18 cellular contexts compared by ENCODE assay signal in the genomic region with DNA sequence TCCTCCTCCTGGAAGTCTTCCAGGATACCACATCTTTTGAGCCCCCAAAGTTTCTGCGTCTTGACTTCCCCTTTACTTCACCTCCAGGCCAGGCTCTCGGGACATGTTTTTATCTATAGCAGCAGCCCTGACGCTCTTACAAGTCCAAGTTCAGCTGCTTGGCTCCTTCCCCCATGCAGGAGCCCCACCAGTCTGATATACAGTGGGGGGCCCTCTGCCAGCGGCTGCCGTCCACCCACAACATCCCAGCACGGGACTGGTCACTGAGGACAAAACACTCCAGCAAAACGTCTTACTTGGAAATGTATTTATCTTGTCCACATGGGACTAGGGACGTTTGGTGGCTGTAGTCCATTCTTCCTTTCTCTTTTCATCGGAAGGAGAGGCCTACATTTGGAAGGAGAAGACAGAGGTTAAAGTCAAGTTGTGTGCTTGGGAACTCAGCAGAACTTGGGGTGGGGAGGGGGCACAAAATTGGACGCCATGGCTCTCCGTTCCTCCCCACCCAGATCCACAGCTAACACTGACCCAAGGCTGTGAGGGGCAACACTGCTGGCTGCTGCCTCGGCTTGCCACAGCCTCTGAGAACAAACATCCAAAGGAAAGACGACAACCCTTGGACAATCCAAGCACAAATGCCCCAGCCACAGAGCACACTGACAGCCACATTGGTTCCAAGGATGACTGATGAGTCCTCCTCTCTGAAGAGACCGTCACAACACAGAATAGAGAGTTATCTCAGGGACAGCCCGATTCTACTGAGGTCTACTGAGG. TPM values are rescaled to one million over a fixed set of nuclear protein-coding genes. Genes with fewer than 3 reads are reported as not detected.
DNase-seq lines count a peak whose midpoint lies in the region; ATAC-seq, FAIRE-seq and TF ChIP-seq lines count a peak whose summit lies in the region.
"Had no signal": no experiment of that assay in that cellular context is flagged by ENCODE, and none has a peak within 500 bp of the region (broad histone marks: within the 10 kb centered on the region; RNA-seq: fewer than 3 reads in every experiment).

No MANE protein-coding gene starts in this region.

- intact Hi-C loops in CD4-positive, alpha-beta T cell (cut with DNase I, micrococcal nuclease) = no loop called here
- intact Hi-C loops in natural killer cell (cut with micrococcal nuclease) = no loop called here
- intact Hi-C loops in activated naive CD4-positive, alpha-beta T cell treated with anti-CD3 and anti-CD28 coated beads for 36 hours (cut with micrococcal nuclease) = no loop called here

- POLR2A ChIA-PET in CD4-positive, alpha-beta T cell (lab: Charles Lee) = interaction anchor here (3.5 kb wide), 1 partner anchor 12 kb away, joined by 16 read pairs; no protein-coding TSS in a partner anchor

- no peak overlapping the region for H2BK120ac ChIP-seq in H9 (ENCODE audit: low read depth, low read length, poor library complexity, severe bottlenecking)

- no peak overlapping the region for H3K27ac ChIP-seq in CD4-positive, alpha-beta T cell (ENCODE audit: low read depth, low read length)
- no peak overlapping the region for H3K27ac ChIP-seq in H9 (ENCODE audit: insufficient read length, low read depth, low read length)

- no peak overlapping the region for H2BK15ac ChIP-seq in H9 (ENCODE audit: low read depth, low read length)

- no peak overlapping the region for H3K23ac ChIP-seq in H9 (ENCODE audit: insufficient read length, low read depth, low read length)

- no peaks in the 10 kb centered on the region for H3K9me3 ChIP-seq in CD4-positive, alpha-beta T cell (ENCODE audit: control insufficient read depth, low read length)
- no peaks in the 10 kb centered on the region for H3K9me3 ChIP-seq in H9 (ENCODE audit: control insufficient read depth, low read depth, low read length)

- no peaks in the 10 kb centered on the region for H3K9me3 Mint-ChIP-seq in CD4-positive, alpha-beta T cell
- H3K9me3 Mint-ChIP-seq in H9 = peaks cover 0 to 3% of the 10 kb centered on the region in 2 experiments; a peak in 1 of 5 replicates
- H3K9me3 Mint-ChIP-seq in nephron progenitor cell = peaks cover 19% of the 10 kb centered on the region
- no peaks in the 10 kb centered on the region for H3K9me3 Mint-ChIP-seq in natural killer cell
- H3K9me3 Mint-ChIP-seq in activated naive CD4-positive, alpha-beta T cell treated with anti-CD3 and anti-CD28 coated beads for 36 hours = peaks cover 2% of the 10 kb centered on the region

- H3K79me1 ChIP-seq in H9 (ENCODE audit: insufficient read depth, low read depth, low read length, poor library complexity, severe bottlenecking) = no peaks in the 10 kb centered on the region

- no peak overlapping the region for H4K91ac ChIP-seq in H9 (ENCODE audit: insufficient read length, low read depth, low read length)

- H2AFZ ChIP-seq in H9 (ENCODE audit: low read length) = no peak overlapping the region

- H4K5ac ChIP-seq in H9 (ENCODE audit: insufficient read length, low read depth, low read length) = no peak overlapping the region

- H3K4me1 ChIP-seq in H9 (ENCODE audit: insufficient read depth, low read length) = no peaks in the 10 kb centered on the region

- H3K27me3 ChIP-seq in CD4-positive, alpha-beta T cell (ENCODE audit: control insufficient read depth, insufficient read depth, low read length) = no peaks in the 10 kb centered on the region
- H3K27me3 ChIP-seq in H9 (ENCODE audit: insufficient read depth, low read length) (no peaks in the 10 kb centered on the region), bronchial epithelial cell (ENCODE audit: control insufficient read depth, insufficient read depth, low read length) (no peaks in the 10 kb centered on the region)
- H3K27me3 ChIP-seq: BLaER1 treated with 17β-estradiol and CSF1 and Interleukin-3, amounts not matched to agents 10 nM and 100 nM had no signal

- peaks cover 20% of the 10 kb centered on the region for H3K4me1 Mint-ChIP-seq in CD4-positive, alpha-beta T cell (ENCODE audit: low read depth)
- H3K4me1 Mint-ChIP-seq in H9 (no peaks in the 10 kb centered on the region), nephron progenitor cell (peaks cover 6% of the 10 kb centered on the region), natural killer cell (no peaks in the 10 kb centered on the region)
- peaks cover 18% of the 10 kb centered on the region for H3K4me1 Mint-ChIP-seq in activated naive CD4-positive, alpha-beta T cell treated with anti-CD3 and anti-CD28 coated beads for 36 hours (ENCODE audit: low read depth)

- H3K27ac Mint-ChIP-seq in CD4-positive, alpha-beta T cell = peak overlapping the region; percentile 53
- H3K27ac Mint-ChIP-seq in H9 (peak overlapping the region in 1 of 3 experiments; percentile 30; a peak in 2 of 7 replicates), nephron progenitor cell (peak overlapping the region; percentile 39), natural killer cell (peak overlapping the region in 1 of 2 donors; percentile 23)
- H3K27ac Mint-ChIP-seq in activated naive CD4-positive, alpha-beta T cell treated with anti-CD3 and anti-CD28 coated beads for 36 hours = no peak overlapping the region

- H3K36me3 ChIP-seq in bronchial epithelial cell (ENCODE audit: control insufficient read depth, insufficient read depth, low read length) = no peaks in the 10 kb centered on the region

- no peak for DNase-seq in CD4-positive, alpha-beta T cell
- DNase-seq in H9 = no peak
- no peak for DNase-seq in bronchial epithelial cell (ENCODE audit: low read depth)
- DNase-seq in nephron progenitor cell = no peak
- DNase-seq in natural killer cell = no peak
- no peak for DNase-seq in SIG-M5 treated with dmso at 0.1 percent for 504 hours (lab: John Stamatoyannopoulos, UW; ENCODE audit: unreplicated experiment)
- no peak for DNase-seq in activated naive CD4-positive, alpha-beta T cell treated with anti-CD3 and anti-CD28 coated beads for 36 hours
- DNase-seq: DMS53, HCEC 1CT, NCI-H1436, NCI-H2029 treated with DMSO at 0.1 percent for 48 hours, NCI-H524, SHP77 treated with DMSO at 0.1 percent for 48 hours had no signal

- no CpG with 5 or more reads among the region's 15 CpGs for WGBS in H9 (ENCODE audit: extremely low coverage, insufficient read length, low lambda C conversion rate)

- H3K23me2 ChIP-seq in H9 (ENCODE audit: insufficient read length, low read depth, low read length, poor library complexity, severe bottlenecking) = no peaks in the 10 kb centered on the region

- H2BK12ac ChIP-seq in H9 (ENCODE audit: insufficient read length, low read depth, low read length) = no peak overlapping the region

- H3K9ac ChIP-seq in H9 (ENCODE audit: extremely low read depth, insufficient read length, low read length) = no peak overlapping the region
- H3K9ac ChIP-seq: BLaER1 treated with 17β-estradiol and CSF1 and Interleukin-3, amounts not matched to agents 10 nM and 100 nM had no signal

- no peak overlapping the region for H3T11ph ChIP-seq in H9 (ENCODE audit: low read length)

- no peaks in the 10 kb centered on the region for H3K27me3 Mint-ChIP-seq in CD4-positive, alpha-beta T cell
- H3K27me3 Mint-ChIP-seq in H9 (ENCODE audit: low read depth) = no peaks in the 10 kb centered on the region
- peaks cover 3% of the 10 kb centered on the region for H3K27me3 Mint-ChIP-seq in nephron progenitor cell (ENCODE audit: low read depth, poor library complexity)
- H3K27me3 Mint-ChIP-seq in natural killer cell (ENCODE audit: low read depth in 2 of 2) = no peaks in the 10 kb centered on the region
- no peaks in the 10 kb centered on the region for H3K27me3 Mint-ChIP-seq in activated naive CD4-positive, alpha-beta T cell treated with anti-CD3 and anti-CD28 coated beads for 36 hours (ENCODE audit: low read depth)
- H3K27me3 Mint-ChIP-seq: IgD-negative memory B cell had no signal

- CTCF ChIA-PET in CD4-positive, alpha-beta T cell (lab: Charles Lee) = no interaction called here
- CTCF ChIA-PET in activated naive CD4-positive, alpha-beta T cell treated with anti-CD3 and anti-CD28 coated beads for 36 hours (lab: Charles Lee) = interaction anchor here (0.6 to 0.8 kb wide), 2 partner anchors 16 to 133 kb away, joined by 3 to 4 read pairs; no protein-coding TSS in a partner anchor

- no peak overlapping the region for H2BK20ac ChIP-seq in H9 (ENCODE audit: low read depth, low read length, poor library complexity, severe bottlenecking)

- H3K14ac ChIP-seq in H9 (ENCODE audit: insufficient read depth, low read length) = peak overlapping the region; percentile 31; the same call in 1 of the 2 replicates

- H3K4ac ChIP-seq in H9 (ENCODE audit: low read depth, low read length) = no peak overlapping the region

- no peak overlapping the region for H3K18ac ChIP-seq in H9 (ENCODE audit: insufficient read length, low read depth, low read length)

- peaks cover 86% of the 10 kb centered on the region for H3K36me3 Mint-ChIP-seq in CD4-positive, alpha-beta T cell (ENCODE audit: low read depth)
- peaks cover 19 to 20% (median 20%) of the 10 kb centered on the region in 3 experiments for H3K36me3 Mint-ChIP-seq in H9 (ENCODE audit: insufficient read depth in 1 of 3, low read depth in 3 of 3)
- peaks cover 16% of the 10 kb centered on the region for H3K36me3 Mint-ChIP-seq in nephron progenitor cell (ENCODE audit: low read depth)
- no peaks in the 10 kb centered on the region for H3K36me3 Mint-ChIP-seq in natural killer cell
- peaks cover 33% of the 10 kb centered on the region for H3K36me3 Mint-ChIP-seq in activated naive CD4-positive, alpha-beta T cell treated with anti-CD3 and anti-CD28 coated beads for 36 hours (ENCODE audit: low read depth)

- H2BK5ac ChIP-seq in H9 (ENCODE audit: insufficient read length, low read length) = no peak overlapping the region

- no peaks in the 10 kb centered on the region for H3K79me2 ChIP-seq in H9 (ENCODE audit: insufficient read depth, low read length)

- no peak overlapping the region for H3K4me3 Mint-ChIP-seq in CD4-positive, alpha-beta T cell
- no peak overlapping the region for H3K4me3 Mint-ChIP-seq in H9
- no peak overlapping the region for H3K4me3 Mint-ChIP-seq in nephron progenitor cell
- H3K4me3 Mint-ChIP-seq in natural killer cell = no peak overlapping the region
- H3K4me3 Mint-ChIP-seq in activated naive CD4-positive, alpha-beta T cell treated with anti-CD3 and anti-CD28 coated beads for 36 hours = no peak overlapping the region
- H3K4me3 Mint-ChIP-seq: IgD-negative memory B cell had no signal

- H2AK5ac ChIP-seq in H9 (ENCODE audit: insufficient read length, low read length) = no peak overlapping the region

- no peak for ATAC-seq in CD4-positive, alpha-beta T cell (ENCODE audit: poor library complexity)
- no peak for ATAC-seq in natural killer cell
- ATAC-seq: GM12878 had no signal

- no peak for TF ChIP-seq CTCF in CD4-positive, alpha-beta T cell (IDR thresholded peaks at IDR 0.05)
- no peak for TF ChIP-seq CTCF in H9 (conservative IDR thresholded peaks at IDR 0.05)
- no peak for TF ChIP-seq CTCF in bronchial epithelial cell (IDR thresholded peaks at IDR 0.05; ENCODE audit: insufficient read depth, low read length, severe bottlenecking)
- no peak for TF ChIP-seq CTCF in nephron progenitor cell (IDR thresholded peaks at IDR 0.05)
- no peak for TF ChIP-seq CTCF in natural killer cell (IDR thresholded peaks at IDR 0.05)

- no peak overlapping the region for H3K4me3 ChIP-seq in bronchial epithelial cell (ENCODE audit: low read depth, low read length)
- H3K4me3 ChIP-seq: BLaER1 treated with 17β-estradiol and CSF1 and Interleukin-3, amounts not matched to agents 10 nM and 100 nM; GM12878 had no signal

- no peaks in the 10 kb centered on the region for H4K20me1 ChIP-seq in H9 (ENCODE audit: control insufficient read depth, insufficient read depth, insufficient read length)

- no peak overlapping the region for H3K4me2 ChIP-seq in H9 (ENCODE audit: insufficient read depth, insufficient read length, low read length)
- H3K4me2 ChIP-seq: BLaER1 treated with 17β-estradiol and CSF1 and Interleukin-3, amounts not matched to agents 10 nM and 100 nM had no signal

- H4K8ac ChIP-seq in H9 (replicated peaks; ENCODE audit: insufficient read length, low read depth, low read length) = no peak overlapping the region

- H3K56ac ChIP-seq in H9 (ENCODE audit: insufficient read length, low read depth, low read length) = no peak overlapping the region

- peak; percentile 43 for FAIRE-seq in bronchial epithelial cell (lab: Jason Lieb, UNC)
- FAIRE-seq: GM12878, RCC 7860 had no signal

RNA-seq across cellular contexts. Expression of a gene that starts 22.5 kb away (rescaled TPM):
- total RNA-seq in CD4-positive, alpha-beta T cell = 10 to 100 TPM; 19.7 to 20.0 TPM
- 4.3 and 4.8 TPM in 2 replicates for total RNA-seq in H9 (2021)
- under 0.01 and 0.26 TPM in 2 replicates for total RNA-seq in bronchial epithelial cell
- 10 to 100 TPM; 14.1 to 39.0 (median 16.3) TPM for total RNA-seq in natural killer cell
- total RNA-seq in activated naive CD4-positive, alpha-beta T cell treated with anti-CD3 and anti-CD28 coated beads for 36 hours = 10 to 100 TPM; 26.7 to 27.9 TPM
- total RNA-seq: HT-29 had no signal
